In genomic region chr1:46521417-46521816, GRCh38 we compare ENCODE assay signal across 31 cellular contexts. TPM values are rescaled to one million over a fixed set of nuclear protein-coding genes. Genes with fewer than 3 reads are reported as not detected.
DNase-seq lines count a peak whose midpoint lies in the region; ATAC-seq, FAIRE-seq and TF ChIP-seq lines count a peak whose summit lies in the region.
"Had no signal": no experiment of that assay in that cellular context is flagged by ENCODE, and none has a peak within 500 bp of the region (broad histone marks: within the 10 kb centered on the region; RNA-seq: fewer than 3 reads in every experiment).

No MANE protein-coding gene starts in this region.

- peaks cover 4% of the 10 kb centered on the region for H3K9me1 ChIP-seq in K562 (ENCODE audit: control insufficient read depth, insufficient read depth, low read length)

- TF ChIP-seq POLR2A in NB4 (IDR thresholded peaks at IDR 0.05; ENCODE audit: extremely low read depth, insufficient read length) (no peak), K562 (conservative IDR thresholded peaks at IDR 0.05) (no peak)

- TF ChIP-seq CTCF in NB4 (IDR thresholded peaks at IDR 0.05; ENCODE audit: low read depth, low read length) = no peak
- no peak for TF ChIP-seq CTCF in K562 (IDR thresholded peaks at IDR 0.05 in 2 of 3, conservative IDR thresholded peaks at IDR 0.05 in 1 of 3; ENCODE audit: insufficient read depth in 2 of 3, low read depth in 1 of 3, low read length in 3 of 3)

- CTCF ChIA-PET in activated CD8-positive, alpha-beta memory T cell treated with anti-CD3 and anti-CD28 coated beads, Interleukin-2, amount 10 ng/mL, durations not matched to agents 7 days and 5 days (lab: Charles Lee) = interaction anchor here (0.5 to 3.8 kb wide), 9 partner anchors 13 to 317 kb away, joined by 3 to 34 read pairs (median 7); partner anchors contain the start of gene DMBX1
- CTCF ChIA-PET in K562 (lab: Yijun Ruan, JAX; ENCODE audit: low intra/inter-chr PET ratio) = interaction anchor here (1.1 to 1.3 kb wide), 2 partner anchors 43 to 78 kb away, joined by 3 to 4 read pairs; no protein-coding TSS in a partner anchor

- peak overlapping the region; percentile 5 to 67; a peak in 1 of 4 replicates for H3K9ac ChIP-seq in K562 (ENCODE audit: insufficient read depth in 1 of 2, low read depth in 2 of 2, low read length in 2 of 2)
- peak overlapping the region in 1 of 5 donors; percentile 29 for H3K9ac ChIP-seq in subcutaneous abdominal adipose tissue (ENCODE audit: low read length in 5 of 5)
- H3K9ac ChIP-seq: BLaER1 treated with 17β-estradiol and CSF1 and Interleukin-3, amounts not matched to agents 10 nM and 100 nM had no signal

- H3K9me3 ChIP-seq in K562 (replicated peaks; ENCODE audit: control insufficient read depth, insufficient read depth, low read depth, low read length) (no peaks in the 10 kb centered on the region), subcutaneous abdominal adipose tissue (ENCODE audit: control insufficient read depth in 5 of 5, low read length in 5 of 5) (no peaks in the 10 kb centered on the region)
- H3K9me3 ChIP-seq: BLaER1 treated with 17β-estradiol and CSF1 and Interleukin-3, amounts not matched to agents 10 nM and 100 nM; colonic mucosa; gastroesophageal sphincter; left ventricle myocardium inferior; ovary; spleen; thoracic aorta had no signal

- H3K36me3 Mint-ChIP-seq in activated CD8-positive, alpha-beta memory T cell treated with anti-CD3 and anti-CD28 coated beads, Interleukin-2, amount 10 ng/mL, durations not matched to agents 7 days and 5 days = no peaks in the 10 kb centered on the region
- H3K36me3 Mint-ChIP-seq: activated naive CD4-positive, alpha-beta T cell treated with anti-CD3 and anti-CD28 coated beads, Interleukin-2, amount 10 ng/mL, durations not matched to agents 7 days and 5 days; naive thymus-derived CD4-positive, alpha-beta T cell had no signal

- no peak overlapping the region for H3K4me3 Mint-ChIP-seq in activated CD8-positive, alpha-beta memory T cell treated with anti-CD3 and anti-CD28 coated beads, Interleukin-2, amount 10 ng/mL, durations not matched to agents 7 days and 5 days
- H3K4me3 Mint-ChIP-seq: activated naive CD4-positive, alpha-beta T cell treated with anti-CD3 and anti-CD28 coated beads, Interleukin-2, amount 10 ng/mL, durations not matched to agents 7 days and 5 days had no signal

- in situ Hi-C loops in K562 (cut with MboI) = no loop called here

- H3K36me3 ChIP-seq in K562 (ENCODE audit: control insufficient read depth, insufficient read depth, low read length) (no peaks in the 10 kb centered on the region), subcutaneous abdominal adipose tissue (ENCODE audit: control insufficient read depth in 5 of 5, insufficient read depth in 5 of 5, low read length in 5 of 5) (no peaks in the 10 kb centered on the region)
- H3K36me3 ChIP-seq: BLaER1 treated with 17β-estradiol and CSF1 and Interleukin-3, amounts not matched to agents 10 nM and 100 nM; colonic mucosa; gastroesophageal sphincter; left ventricle myocardium inferior; ovary; spleen; thoracic aorta had no signal

- peak overlapping the region; percentile 28 for H3K27ac Mint-ChIP-seq in activated CD8-positive, alpha-beta memory T cell treated with anti-CD3 and anti-CD28 coated beads, Interleukin-2, amount 10 ng/mL, durations not matched to agents 7 days and 5 days
- H3K27ac Mint-ChIP-seq: activated naive CD4-positive, alpha-beta T cell treated with anti-CD3 and anti-CD28 coated beads, Interleukin-2, amount 10 ng/mL, durations not matched to agents 7 days and 5 days; activated T-cell treated with anti-CD3 and anti-CD28 coated beads, Interleukin-2, amount 50 U/mL, for 72 hours had no signal

- no TSS peak for BruUV-seq in K562 (replicated peaks; lab: Mats Ljungman, UMichigan)

- 33% methylated on average over 2 of the region's 2 CpGs for WGBS in K562 (ENCODE audit: insufficient coverage, low coverage, missing lambda C conversion rate)

- no peaks in the 10 kb centered on the region for H4K20me1 ChIP-seq in K562 (replicated peaks; ENCODE audit: control insufficient read depth, insufficient read depth, low read length)

- no peak for TF ChIP-seq RAD21 in K562 (CRISPR knock-in tag; conservative IDR thresholded peaks at IDR 0.05 in 1 of 2, IDR thresholded peaks at IDR 0.05 in 1 of 2)

- H3K27ac ChIP-seq in K562 (ENCODE audit: extremely low read depth, low read depth, low read length) (peak overlapping the region; percentile 85), subcutaneous abdominal adipose tissue (ENCODE audit: low read depth, low read length) (peak overlapping the region; percentile 84)
- H3K27ac ChIP-seq: BLaER1 treated with 17β-estradiol and CSF1 and Interleukin-3, amounts not matched to agents 10 nM and 100 nM; colonic mucosa; gastroesophageal sphincter; left ventricle myocardium inferior; ovary; spleen had no signal

- peaks cover 35% of the 10 kb centered on the region for H3K27me3 Mint-ChIP-seq in activated CD8-positive, alpha-beta memory T cell treated with anti-CD3 and anti-CD28 coated beads, Interleukin-2, amount 10 ng/mL, durations not matched to agents 7 days and 5 days

- no peaks in the 10 kb centered on the region for H3K27me3 ChIP-seq in K562 (ENCODE audit: control insufficient read depth in 2 of 2, insufficient read depth in 2 of 2, low read length in 2 of 2)
- peaks cover 0 to 19% (median 0%) of the 10 kb centered on the region in 5 donors for H3K27me3 ChIP-seq in subcutaneous abdominal adipose tissue (ENCODE audit: control insufficient read depth in 5 of 5, insufficient read depth in 4 of 5, low read length in 5 of 5)
- H3K27me3 ChIP-seq: colonic mucosa, ovary had no signal

- H3K4me3 ChIP-seq in NB4 (ENCODE audit: low read depth, low read length) = no peak overlapping the region
- H3K4me3 ChIP-seq in K562 = no peak overlapping the region
- no peak overlapping the region for H3K4me3 ChIP-seq in subcutaneous abdominal adipose tissue (ENCODE audit: low read depth in 1 of 5, low read length in 5 of 5)
- H3K4me3 ChIP-seq: BLaER1 treated with 17β-estradiol and CSF1 and Interleukin-3, amounts not matched to agents 10 nM and 100 nM; colonic mucosa; gastroesophageal sphincter; left ventricle myocardium inferior; ovary; spleen; thoracic aorta had no signal

- no peak overlapping the region for H3K4me2 ChIP-seq in K562 (ENCODE audit: insufficient read depth, low read length)

- intact Hi-C loops in K562 (cut with micrococcal nuclease) = no loop called here

- POLR2A ChIA-PET in K562 (lab: Yijun Ruan, JAX) = interaction anchor here (0.6 to 5.7 kb wide), 11 partner anchors 9 to 406 kb away, joined by 3 to 36 read pairs (median 3); partner anchors contain the start of gene KNCN

- ATAC-seq in activated CD8-positive, alpha-beta memory T cell treated with anti-CD3 and anti-CD28 coated beads, Interleukin-2, amount 10 ng/mL, durations not matched to agents 7 days and 5 days = no peak
- ATAC-seq in K562 (no peak), GM18873 (IDR thresholded peaks at IDR 0.05; ENCODE audit: low FRiP score, unreplicated experiment) (no peak)
- ATAC-seq: naive thymus-derived CD4-positive, alpha-beta T cell had no signal

- peaks cover 32% of the 10 kb centered on the region for H3K4me1 Mint-ChIP-seq in activated CD8-positive, alpha-beta memory T cell treated with anti-CD3 and anti-CD28 coated beads, Interleukin-2, amount 10 ng/mL, durations not matched to agents 7 days and 5 days

- H3K4me1 ChIP-seq in K562 (replicated peaks in 1 of 2; ENCODE audit: control insufficient read depth in 2 of 2, insufficient read depth in 2 of 2, low read length in 2 of 2) (peaks cover 90 to 95% of the 10 kb centered on the region in 2 experiments), subcutaneous abdominal adipose tissue (ENCODE audit: control insufficient read depth in 5 of 5, insufficient read depth in 5 of 5, low read length in 5 of 5) (peaks cover 7 to 51% (median 39%) of the 10 kb centered on the region in 5 donors)
- H3K4me1 ChIP-seq: colonic mucosa had no signal

- FAIRE-seq in K562 (lab: Jason Lieb, UNC) = no peak
- FAIRE-seq: bronchial epithelial cell had no signal

- DNase-seq in activated CD8-positive, alpha-beta memory T cell treated with anti-CD3 and anti-CD28 coated beads, Interleukin-2, amount 10 ng/mL, durations not matched to agents 7 days and 5 days = no peak
- no peak for DNase-seq in activated CD8-positive, alpha-beta memory T cell treated with anti-CD3 and anti-CD28 coated beads, Interleukin-2, amount 50 U/mL, for 4 hours
- DNase-seq in NB4 (ENCODE audit: low read depth) = peak; percentile 34
- no peak for DNase-seq in K562 (ENCODE audit: extremely low read depth in 1 of 4, low spot score in 3 of 4)
- DNase-seq in NK-92 (lab: John Stamatoyannopoulos, UW; ENCODE audit: unreplicated experiment) = no peak
- no peak for DNase-seq in amygdala (lab: John Stamatoyannopoulos, UW)
- DNase-seq: activated naive CD4-positive, alpha-beta T cell treated with anti-CD3 and anti-CD28 coated beads, Interleukin-2, amount 10 ng/mL, durations not matched to agents 7 days and 5 days; colonic mucosa; effector memory CD4-positive, alpha-beta T cell; GOT3; hippocampal formation; left ventricle myocardium inferior; MM.1S; NCI-H1694 treated with DMSO at 0.1 percent for 48 hours; NCI-H2171 treated with DMSO at 0.1 percent for 48 hours; NCI-H524 treated with DMSO at 0.1 percent for 48 hours; ovary; stimulated activated CD4-positive, alpha-beta T cell treated with anti-CD3 and anti-CD28 coated beads, Interleukin-4, amount 100 ng/mL, for 1 hour; stimulated activated naive CD4-positive, alpha-beta T cell; T-helper 9 cell had no signal

- no peaks in the 10 kb centered on the region for H3K79me2 ChIP-seq in K562 (ENCODE audit: control insufficient read depth, insufficient read depth, low read length)

- no peaks in the 10 kb centered on the region for H3K9me3 Mint-ChIP-seq in activated CD8-positive, alpha-beta memory T cell treated with anti-CD3 and anti-CD28 coated beads, Interleukin-2, amount 10 ng/mL, durations not matched to agents 7 days and 5 days (ENCODE audit: low read depth)
- H3K9me3 Mint-ChIP-seq: activated naive CD4-positive, alpha-beta T cell treated with anti-CD3 and anti-CD28 coated beads, Interleukin-2, amount 10 ng/mL, durations not matched to agents 7 days and 5 days; activated T-cell treated with anti-CD3 and anti-CD28 coated beads, Interleukin-2, amount 50 U/mL, for 72 hours; naive thymus-derived CD4-positive, alpha-beta T cell had no signal

- no peak for TF ChIP-seq EP300 in K562 (IDR thresholded peaks at IDR 0.05; ENCODE audit: low read length)

- peak overlapping the region; percentile 51; the same call in 1 of the 2 replicates for H2AFZ ChIP-seq in K562 (ENCODE audit: low read depth, low read length)

RNA-seq across cellular contexts. Expression of gene KNCN, which starts 30.0 kb away (rescaled TPM):
- not detected for total RNA-seq in activated CD8-positive, alpha-beta memory T cell treated with anti-CD3 and anti-CD28 coated beads, Interleukin-2, amount 10 ng/mL, durations not matched to agents 7 days and 5 days
- total RNA-seq in K562 (2011; cell fraction: chromatin; rRNA removed; ENCODE audit: low replicate concordance) = not detected in 2 replicates
- not detected in 2 replicates for total RNA-seq in K562 (2011; cell fraction: nucleolus; rRNA removed)
- total RNA-seq in K562 (2011; cell fraction: nucleoplasm; rRNA removed) = not detected in 2 replicates
- total RNA-seq in K562 (2014; rRNA removed) (not detected in 2 replicates), K562 (2014; rRNA removed; fragmentation: Illumina TruSeq; extraction: Trizol) (not detected in 2 replicates), K562 (2015; rRNA removed; fragmentation: Illumina TruSeq; extraction: Trizol) (not detected in 2 replicates), K562 (2021) (not detected in 2 replicates)
- polyA plus RNA-seq in K562 (2011; rRNA removed) (not detected in 2 replicates), K562 (2014; fragmentation: Illumina TruSeq; extraction: Trizol) (not detected in 2 replicates), K562 (2014; fragmentation: Nextera tagmentation; extraction: Ambion mirVana) (not detected), K562 (2014; rRNA removed) (not detected in 2 replicates)
- not detected in 2 replicates for polyA plus RNA-seq in K562 (2011; cell fraction: cytosol; rRNA removed)
- not detected in 2 replicates for polyA plus RNA-seq in K562 (2011; cell fraction: nucleus; rRNA removed)
- polyA plus RNA-seq in K562 (2012) = not detected in 2 replicates
- not detected in 2 replicates for polyA minus RNA-seq in K562 (2011; rRNA and poly(A)+ RNA removed)
- not detected in 2 replicates for polyA minus RNA-seq in K562 (2011; cell fraction: cytosol; rRNA and poly(A)+ RNA removed)
- polyA minus RNA-seq in K562 (2011; cell fraction: nucleus; rRNA and poly(A)+ RNA removed) = not detected in 2 replicates
- total RNA-seq: activated T-cell treated with anti-CD3 and anti-CD28 coated beads, Interleukin-2, amount 50 U/mL, for 72 hours; bronchial epithelial cell; colonic mucosa; Daoy; esophagus mucosa; gastroesophageal sphincter; left ventricle myocardium inferior; naive thymus-derived CD4-positive, alpha-beta T cell; spleen; thoracic aorta had no signal
- polyA plus RNA-seq: naive thymus-derived CD4-positive, alpha-beta T cell; ovary; spleen had no signal

RNA-seq across cellular contexts. Expression of gene DMBX1, which starts 31.8 kb away (rescaled TPM):
- total RNA-seq in activated CD8-positive, alpha-beta memory T cell treated with anti-CD3 and anti-CD28 coated beads, Interleukin-2, amount 10 ng/mL, durations not matched to agents 7 days and 5 days = under 1 TPM in 1 of 2 experiments, not detected in 1; 0.15 TPM
- total RNA-seq in K562 (2011; cell fraction: chromatin; rRNA removed; ENCODE audit: low replicate concordance) = 5.4 and 9.4 TPM in 2 replicates
- 7.1 and 8.2 TPM in 2 replicates for total RNA-seq in K562 (2011; cell fraction: nucleolus; rRNA removed)
- total RNA-seq in K562 (2011; cell fraction: nucleoplasm; rRNA removed) = 7.4 and 7.9 TPM in 2 replicates
- total RNA-seq in K562 (2014; rRNA removed) (0.86 and 1.2 TPM in 2 replicates), K562 (2014; rRNA removed; fragmentation: Illumina TruSeq; extraction: Trizol) (0.55 and 0.64 TPM in 2 replicates), K562 (2015; rRNA removed; fragmentation: Illumina TruSeq; extraction: Trizol) (0.79 and 1.0 TPM in 2 replicates), K562 (2021) (2.5 and 3.8 TPM in 2 replicates)
- polyA plus RNA-seq in K562 (2011; rRNA removed) (4.3 and 10.7 TPM in 2 replicates), K562 (2014; fragmentation: Illumina TruSeq; extraction: Trizol) (1.6 and 2.4 TPM in 2 replicates), K562 (2014; fragmentation: Nextera tagmentation; extraction: Ambion mirVana) (under 1 TPM; 0.25 to 0.37 TPM), K562 (2014; rRNA removed) (2.3 and 3.4 TPM in 2 replicates)
- 5.9 and 9.6 TPM in 2 replicates for polyA plus RNA-seq in K562 (2011; cell fraction: cytosol; rRNA removed)
- polyA plus RNA-seq in K562 (2011; cell fraction: nucleus; rRNA removed) = 16.2 and 16.5 TPM in 2 replicates
- polyA plus RNA-seq in K562 (2012) = 2.5 and 4.8 TPM in 2 replicates
- polyA minus RNA-seq in K562 (2011; rRNA and poly(A)+ RNA removed) = 2.5 and 3.5 TPM in 2 replicates
- 1.7 and 6.7 TPM in 2 replicates for polyA minus RNA-seq in K562 (2011; cell fraction: cytosol; rRNA and poly(A)+ RNA removed)
- polyA minus RNA-seq in K562 (2011; cell fraction: nucleus; rRNA and poly(A)+ RNA removed) = 1.9 and 3.8 TPM in 2 replicates
- total RNA-seq: bronchial epithelial cell; colonic mucosa; esophagus mucosa; gastroesophageal sphincter; left ventricle myocardium inferior; naive thymus-derived CD4-positive, alpha-beta T cell; ovary; spleen; thoracic aorta had no signal
- polyA plus RNA-seq: naive thymus-derived CD4-positive, alpha-beta T cell; ovary; spleen had no signal
